In genomic region chr16:79253100-79253631, GRCh38 we compare ENCODE assay signal across 12 cellular contexts.
"Had no signal": no experiment of that assay in that cellular context is flagged by ENCODE, and none has a peak within 500 bp of the region (broad histone marks: within the 10 kb centered on the region; RNA-seq: fewer than 3 reads in every experiment).

No MANE protein-coding gene starts in this region.

- H3K27ac Mint-ChIP-seq: activated CD8-positive, alpha-beta memory T cell treated with anti-CD3 and anti-CD28 coated beads, Interleukin-2, amount 10 ng/mL, durations not matched to agents 7 days and 5 days; activated naive CD8-positive, alpha-beta T cell; activated T-cell treated with anti-CD3 and anti-CD28 coated beads, Interleukin-2, amount 50 U/mL, for 24 hours; dendritic cell treated with granulocyte-macrophage colony-stimulating factor and Interleukin-4, amounts not matched to agents 40 ng/mL and 50 ng/mL, for 4 days; endodermal cell; nephron; stimulated activated effector memory CD8-positive, alpha-beta T cell treated with anti-CD3 and anti-CD28 coated beads, Interleukin-12 subunit alpha, Interleukin-12 subunit beta, amount 100 ng/mL, for 72 hours had no signal

- H3K27me3 ChIP-seq: brain microvascular endothelial cell had no signal

- H3K27ac ChIP-seq: brain microvascular endothelial cell had no signal

- H3K4me1 Mint-ChIP-seq: activated CD8-positive, alpha-beta memory T cell treated with anti-CD3 and anti-CD28 coated beads, Interleukin-2, amount 10 ng/mL, durations not matched to agents 7 days and 5 days had no signal

- ATAC-seq: activated CD4-positive, CD25-positive, alpha-beta regulatory T cell treated with anti-CD3 and anti-CD28 coated beads, Interleukin-2, amount 50 U/mL, for 24 hours; activated CD8-positive, alpha-beta memory T cell treated with anti-CD3 and anti-CD28 coated beads, Interleukin-2, amount 10 ng/mL, durations not matched to agents 7 days and 5 days; stimulated activated effector memory CD8-positive, alpha-beta T cell treated with anti-CD3 and anti-CD28 coated beads, Interleukin-12 subunit alpha, Interleukin-12 subunit beta, amount 100 ng/mL, for 72 hours had no signal

- H3K36me3 ChIP-seq: brain microvascular endothelial cell had no signal

- H3K27me3 Mint-ChIP-seq: activated T-cell treated with anti-CD3 and anti-CD28 coated beads, Interleukin-2, amount 50 U/mL, for 24 hours had no signal

- H3K9me3 Mint-ChIP-seq: activated T-cell treated with anti-CD3 and anti-CD28 coated beads, Interleukin-2, amount 50 U/mL, for 24 hours; dendritic cell treated with granulocyte-macrophage colony-stimulating factor and Interleukin-4, amounts not matched to agents 40 ng/mL and 50 ng/mL, for 4 days; endodermal cell; nephron; stimulated activated effector memory CD8-positive, alpha-beta T cell treated with anti-CD3 and anti-CD28 coated beads, Interleukin-12 subunit alpha, Interleukin-12 subunit beta, amount 100 ng/mL, for 72 hours had no signal

- H3K36me3 Mint-ChIP-seq: activated CD8-positive, alpha-beta memory T cell treated with anti-CD3 and anti-CD28 coated beads, Interleukin-2, amount 10 ng/mL, durations not matched to agents 7 days and 5 days; activated naive CD8-positive, alpha-beta T cell; stimulated activated effector memory CD8-positive, alpha-beta T cell treated with anti-CD3 and anti-CD28 coated beads, Interleukin-12 subunit alpha, Interleukin-12 subunit beta, amount 100 ng/mL, for 72 hours had no signal

- DNase-seq: activated CD4-positive, alpha-beta T cell treated with anti-CD3 and anti-CD28 coated beads, Interleukin-2, amount 50 U/mL, for 4 hours; activated CD8-positive, alpha-beta memory T cell treated with anti-CD3 and anti-CD28 coated beads, Interleukin-2, amount 10 ng/mL, durations not matched to agents 7 days and 5 days; activated effector memory CD4-positive, alpha-beta T cell treated with Interleukin-2 at 50 U/mL for 16 hours; activated T-cell treated with anti-CD3 and anti-CD28 coated beads, Interleukin-2, amount 50 U/mL, for 24 hours; brain microvascular endothelial cell; endodermal cell; mammary epithelial cell had no signal

- H3K4me3 Mint-ChIP-seq: activated CD8-positive, alpha-beta memory T cell treated with anti-CD3 and anti-CD28 coated beads, Interleukin-2, amount 10 ng/mL, durations not matched to agents 7 days and 5 days; activated naive CD8-positive, alpha-beta T cell; activated T-cell treated with anti-CD3 and anti-CD28 coated beads, Interleukin-2, amount 50 U/mL, for 24 hours; dendritic cell treated with granulocyte-macrophage colony-stimulating factor and Interleukin-4, amounts not matched to agents 40 ng/mL and 50 ng/mL, for 4 days; endodermal cell; nephron; stimulated activated effector memory CD8-positive, alpha-beta T cell treated with anti-CD3 and anti-CD28 coated beads, Interleukin-12 subunit alpha, Interleukin-12 subunit beta, amount 100 ng/mL, for 72 hours had no signal
